ENCODE assay signal across 1 cellular context in genomic region chr12:49264873-49265792, GRCh38.
A peak's percentile ranks its signal among the peaks of the same experiment; 100 is the strongest.
TF ChIP-seq lines count a peak whose summit lies in the region.

TSS of gene TUBA1C (plus strand) at chr12:49265082. CDS start at chr12:49265182, 100 bp downstream.

TF ChIP-seq in HepG2, 621 proteins besides CTCF, POLR2A, EP300 and RAD21 (continued from another document and continues in another):
- no peak; the same call in 1 of the 2 replicates for TF ChIP-seq AFF4 (CRISPR knock-in tag; IDR thresholded peaks at IDR 0.05)
- TF ChIP-seq ZMAT5 (CRISPR knock-in tag; IDR thresholded peaks at IDR 0.05; ENCODE audit: borderline replicate concordance, low read depth) = no peak
- TF ChIP-seq KIAA2018 (CRISPR knock-in tag; IDR thresholded peaks at IDR 0.05; ENCODE audit: borderline replicate concordance) = 0 out of 2 replicates have a peak, but pooled peaks have one; percentile 42
- peak; percentile 97 for TF ChIP-seq RBFOX2 (IDR thresholded peaks at IDR 0.05; ENCODE audit: low read depth, low read length)
- peak; percentile 43; the same call in 1 of the 2 replicates for TF ChIP-seq TFAP4 (IDR thresholded peaks at IDR 0.05; ENCODE audit: borderline replicate concordance, low read depth)
- 0 out of 2 replicates have a peak, but pooled peaks have one; percentile 25 for TF ChIP-seq ZNF335 (CRISPR knock-in tag; IDR thresholded peaks at IDR 0.05)
- no peak for TF ChIP-seq ZNF546 (CRISPR knock-in tag; conservative IDR thresholded peaks at IDR 0.05)
- peak; percentile 78 for TF ChIP-seq ZNF777 (CRISPR knock-in tag; IDR thresholded peaks at IDR 0.05)
- TF ChIP-seq ADNP (CRISPR knock-in tag; IDR thresholded peaks at IDR 0.05) = no peak
- TF ChIP-seq ZNF124 (CRISPR knock-in tag; IDR thresholded peaks at IDR 0.05) = peak; percentile 18; the same call in 1 of the 2 replicates
- peak; percentile 90 for TF ChIP-seq TP53 (CRISPR knock-in tag; conservative IDR thresholded peaks at IDR 0.05)
- TF ChIP-seq ZFP36 (IDR thresholded peaks at IDR 0.05; ENCODE audit: borderline replicate concordance, low read depth, low read length, partially characterized antibody) = no peak
- TF ChIP-seq ZMYM3 (CRISPR knock-in tag; IDR thresholded peaks at IDR 0.05) = no peak
- TF ChIP-seq ZNF33B (CRISPR knock-in tag; IDR thresholded peaks at IDR 0.05) = no peak; the same call in 1 of the 2 replicates
- TF ChIP-seq FUBP1 (CRISPR knock-in tag; IDR thresholded peaks at IDR 0.05; ENCODE audit: borderline replicate concordance) = no peak
- TF ChIP-seq SNAPC4 (CRISPR knock-in tag; IDR thresholded peaks at IDR 0.05) = peak; percentile 82
- TF ChIP-seq LBX2 (CRISPR knock-in tag; IDR thresholded peaks at IDR 0.05; ENCODE audit: borderline replicate concordance) = no peak
- TF ChIP-seq CBX5 (CRISPR knock-in tag; IDR thresholded peaks at IDR 0.05; ENCODE audit: borderline replicate concordance) = no peak
- no peak for TF ChIP-seq ZNF33A (CRISPR knock-in tag; IDR thresholded peaks at IDR 0.05; ENCODE audit: borderline replicate concordance)
- peak; percentile 71 for TF ChIP-seq ZSCAN21 (CRISPR knock-in tag; IDR thresholded peaks at IDR 0.05; ENCODE audit: borderline replicate concordance)
- TF ChIP-seq NRL (CRISPR knock-in tag; IDR thresholded peaks at IDR 0.05; ENCODE audit: borderline replicate concordance) = peak; percentile 71; the same call in 1 of the 2 replicates
- no peak for TF ChIP-seq SRSF9 (IDR thresholded peaks at IDR 0.05; ENCODE audit: borderline replicate concordance, insufficient read depth, low read depth, low read length, poor library complexity, severe bottlenecking)
- peak; percentile 33 for TF ChIP-seq ASH2L (IDR thresholded peaks at IDR 0.05; ENCODE audit: insufficient read length, low read depth, low read length)
- TF ChIP-seq HOXA7 (CRISPR knock-in tag; IDR thresholded peaks at IDR 0.05) = no peak
- TF ChIP-seq SP2 (CRISPR knock-in tag; IDR thresholded peaks at IDR 0.05) = no peak; the same call in none of the 2 replicates
- TF ChIP-seq ZSCAN12 (CRISPR knock-in tag; IDR thresholded peaks at IDR 0.05) = 0 out of 2 replicates have a peak, but pooled peaks have one; percentile 46
- no peak for TF ChIP-seq ZNF615 (CRISPR knock-in tag; IDR thresholded peaks at IDR 0.05; ENCODE audit: borderline replicate concordance)
- no peak for TF ChIP-seq RBAK (CRISPR knock-in tag; IDR thresholded peaks at IDR 0.05)
- TF ChIP-seq POLR2AphosphoS5 (IDR thresholded peaks at IDR 0.05; ENCODE audit: low read depth, low read length) = peak; percentile 99
- TF ChIP-seq NFKBIZ (CRISPR knock-in tag; IDR thresholded peaks at IDR 0.05) = no peak; the same call in 1 of the 2 replicates
- TF ChIP-seq NCOR1 (IDR thresholded peaks at IDR 0.05; ENCODE audit: borderline replicate concordance, low read length) = no peak
- TF ChIP-seq SRSF4 (IDR thresholded peaks at IDR 0.05; ENCODE audit: low read depth, low read length, poor library complexity, severe bottlenecking) = no peak
- TF ChIP-seq RBM22 (optimal IDR thresholded peaks at IDR 0.05; ENCODE audit: low read length) = peak; percentile 84
- TF ChIP-seq ZNF605 (CRISPR knock-in tag; IDR thresholded peaks at IDR 0.05) = peak; percentile 10; the same call in 1 of the 2 replicates
- peak; percentile 60 for TF ChIP-seq POLR2AphosphoS2 (IDR thresholded peaks at IDR 0.05; ENCODE audit: low read depth, low read length)
- TF ChIP-seq ZUFSP (CRISPR knock-in tag; IDR thresholded peaks at IDR 0.05; ENCODE audit: borderline replicate concordance) = no peak
